ENCODE assay signal across 8 cellular contexts in the genomic region with DNA sequence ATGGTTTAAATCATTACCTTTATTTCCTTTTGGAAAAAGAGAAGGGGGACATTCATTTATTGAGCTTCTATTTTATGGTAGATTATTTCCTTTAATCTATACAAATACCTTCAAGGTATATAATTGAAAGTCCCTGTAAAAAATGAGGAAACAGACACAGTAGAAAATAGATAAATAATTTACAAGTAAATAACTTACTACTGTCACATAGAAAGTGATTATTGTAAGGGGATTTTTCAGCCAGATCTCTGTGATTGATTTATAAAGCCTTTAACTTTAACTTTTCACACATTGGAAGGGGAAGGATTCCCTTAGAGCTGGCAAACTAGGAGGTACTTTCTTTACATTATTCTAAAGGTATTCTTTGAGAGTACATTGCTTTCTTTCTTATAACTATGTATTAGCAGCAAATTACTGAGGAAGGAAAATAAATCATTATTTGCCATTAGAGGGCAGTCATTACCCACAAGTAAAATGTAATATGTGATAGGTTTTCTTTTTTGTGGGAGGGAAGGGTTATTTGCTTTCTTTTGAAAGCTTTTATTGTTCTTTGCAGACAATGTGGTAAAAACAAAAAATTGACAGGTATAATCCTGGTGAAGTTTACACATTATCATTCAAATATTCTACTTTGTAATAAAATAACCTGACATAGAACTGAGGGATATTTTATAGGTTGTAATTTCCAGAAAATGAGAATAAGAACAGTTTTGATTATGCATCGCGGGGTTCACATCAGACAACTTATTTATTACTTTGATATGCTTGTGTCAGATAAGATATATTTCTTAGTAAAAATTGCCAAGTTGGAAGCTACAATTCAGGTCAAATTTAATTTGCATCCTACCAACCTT. TPM values are rescaled to one million over a fixed set of nuclear protein-coding genes. Genes with fewer than 3 reads are reported as not detected.
A peak's percentile ranks its signal among the peaks of the same experiment; 100 is the strongest.
DNase-seq lines count a peak whose midpoint lies in the region; ATAC-seq and TF ChIP-seq lines count a peak whose summit lies in the region.

No MANE protein-coding gene starts in this region.

- H3K4me3 ChIP-seq in heart left ventricle: no peak overlapping the region

- H3K4me1 ChIP-seq in heart left ventricle: no peaks in the 10 kb centered on the region

- no peak for ATAC-seq in heart left ventricle
- peak; percentile 45 for ATAC-seq in HG02763 (IDR thresholded peaks at IDR 0.05; ENCODE audit: unreplicated experiment)
- no peak for ATAC-seq in GM19328 (IDR thresholded peaks at IDR 0.05; ENCODE audit: unreplicated experiment)

- H3K27me3 ChIP-seq in heart left ventricle: peaks cover 0 to 2% (median 0%) of the 10 kb centered on the region in 9 donors

- 94 to 97% (median 96%) methylated on average over 2 of the region's 2 CpGs for WGBS in heart left ventricle, 4 donors

- no peaks in the 10 kb centered on the region for H3K36me3 ChIP-seq in heart left ventricle

- TF ChIP-seq POLR2A in heart left ventricle (IDR thresholded peaks at IDR 0.05): no peak

- peak; percentile 51 to 79 (median 65) for TF ChIP-seq CTCF in heart left ventricle (IDR thresholded peaks at IDR 0.05)

- H3K27ac ChIP-seq in heart left ventricle: no peak overlapping the region

- DNase-seq in heart left ventricle (no peak), cardiac septum (ENCODE audit: low spot score) (no peak), NCI-H460 (ENCODE audit: extremely low read depth, low read depth) (peak; percentile 39), midbrain (lab: John Stamatoyannopoulos, UW) (peak; percentile 64)
- peak; percentile 37 for DNase-seq in central memory CD4-positive, alpha-beta T cell
- no peak for DNase-seq in stimulated activated CD4-positive, alpha-beta T cell treated with anti-CD3 and anti-CD28 coated beads, Interleukin-4, amount 100 ng/mL, for 1 hour

- no peaks in the 10 kb centered on the region for H3K9me3 ChIP-seq in heart left ventricle

- intact Hi-C loops in heart left ventricle (cut with DNase I): loop anchor here in 9 of 10 donors (1.0 to 10.0 kb wide), 6 partner anchors 217 to 427 kb away; no protein-coding TSS in a partner anchor
- intact Hi-C loops in cardiac septum (cut with DNase I): no loop called here

RNA-seq across cellular contexts. Expression of a gene that starts 24.8 kb away (rescaled TPM):
- total RNA-seq in heart left ventricle (10 to 100 TPM; 10.7 to 29.8 (median 17.0) TPM), cardiac septum (20.2 TPM)
- 10 to 100 TPM in 1 of 2 donors, 1 to 10 TPM in 1; 5.8 to 19.0 TPM for polyA plus RNA-seq in heart left ventricle
- total RNA-seq in NCI-H460 (2014; rRNA removed; shearing (Covaris generic)): 77.7 and 87.3 TPM in 2 replicates
- 183 and 273 TPM in 2 replicates for polyA plus RNA-seq in NCI-H460 (2014; cell fraction: nucleus; rRNA removed)

Comparison
In these comparisons a context has a peak if more than half of its experiments do, and no peak if none do; other contexts are left out.
1. DNase-seq: peak in NCI-H460 (single experiment), central memory CD4-positive, alpha-beta T cell (single experiment) and midbrain (single experiment); none in heart left ventricle (0 of 5), cardiac septum (single experiment) and stimulated activated CD4-positive, alpha-beta T cell treated with anti-CD3 and anti-CD28 coated beads, Interleukin-4, amount 100 ng/mL, for 1 hour (single experiment).